1 cellular context compared by ENCODE assay signal in genomic region chr1:10444795-10445397, GRCh38.
TF ChIP-seq lines count a peak whose summit lies in the region.

No MANE protein-coding gene starts in this region.

TF ChIP-seq in HepG2, 621 proteins besides CTCF, POLR2A, EP300 and RAD21:
- TF ChIP-seq ZNF121 (CRISPR knock-in tag; IDR thresholded peaks at IDR 0.05) (0 out of 2 replicates have a peak, but pooled peaks have one; percentile 13), GLMP (CRISPR knock-in tag; IDR thresholded peaks at IDR 0.05; ENCODE audit: borderline replicate concordance) (no peak), ZNF432 (CRISPR knock-in tag; IDR thresholded peaks at IDR 0.05; ENCODE audit: borderline replicate concordance) (no peak)
